ENCODE assay signal across 10 cellular contexts in genomic region chr15:57551717-57552677, GRCh38. TPM values are rescaled to one million over a fixed set of nuclear protein-coding genes. Genes with fewer than 3 reads are reported as not detected.
A peak's percentile ranks its signal among the peaks of the same experiment; 100 is the strongest.
DNase-seq lines count a peak whose midpoint lies in the region; ATAC-seq, FAIRE-seq and TF ChIP-seq lines count a peak whose summit lies in the region.
"Had no signal": no experiment of that assay in that cellular context is flagged by ENCODE, and none has a peak within 500 bp of the region (broad histone marks: within the 10 kb centered on the region; RNA-seq: fewer than 3 reads in every experiment).

No MANE protein-coding gene starts in this region.

- H3K27me3 ChIP-seq in SJCRH30, result no peaks in the 10 kb centered on the region
- H3K27me3 ChIP-seq in pancreas, result no peaks in the 10 kb centered on the region

- H3K36me3 Mint-ChIP-seq in activated T-cell treated with anti-CD3 and anti-CD28 coated beads, Interleukin-2, amount 50 U/mL, for 4 hours (ENCODE audit: insufficient read depth), result no peaks in the 10 kb centered on the region
- no peaks in the 10 kb centered on the region for H3K36me3 Mint-ChIP-seq in activated CD4-positive, alpha-beta memory T cell treated with anti-CD3 and anti-CD28 coated beads for 36 hours
- H3K36me3 Mint-ChIP-seq in T-cell, result no peaks in the 10 kb centered on the region

- H3K9me3 ChIP-seq in SJCRH30 (replicated peaks), result no peaks in the 10 kb centered on the region
- no peaks in the 10 kb centered on the region for H3K9me3 ChIP-seq in pancreas

- peaks cover 7% of the 10 kb centered on the region for H3K27me3 Mint-ChIP-seq in activated T-cell treated with anti-CD3 and anti-CD28 coated beads, Interleukin-2, amount 50 U/mL, for 4 hours (ENCODE audit: low read depth)
- H3K27me3 Mint-ChIP-seq in activated CD4-positive, alpha-beta memory T cell treated with anti-CD3 and anti-CD28 coated beads for 36 hours, result peaks cover 2% of the 10 kb centered on the region
- peaks cover 0 to 3% of the 10 kb centered on the region in 2 donors for H3K27me3 Mint-ChIP-seq in T-cell

- intact Hi-C loops in pancreas (cut with DNase I), result no loop called here
- intact Hi-C loops in activated CD4-positive, alpha-beta memory T cell treated with anti-CD3 and anti-CD28 coated beads for 36 hours (cut with micrococcal nuclease), result no loop called here

- no peak overlapping the region for H3K4me3 Mint-ChIP-seq in activated T-cell treated with anti-CD3 and anti-CD28 coated beads, Interleukin-2, amount 50 U/mL, for 4 hours
- H3K4me3 Mint-ChIP-seq in activated CD4-positive, alpha-beta memory T cell treated with anti-CD3 and anti-CD28 coated beads for 36 hours, result no peak overlapping the region
- H3K4me3 Mint-ChIP-seq in T-cell, result no peak overlapping the region

- H3K36me3 ChIP-seq in SJCRH30 (no peaks in the 10 kb centered on the region), pancreas (no peaks in the 10 kb centered on the region)

- FAIRE-seq in pancreas (lab: Jason Lieb, UNC), result no peak

- H3K27ac ChIP-seq in SJCRH30 (peak overlapping the region; percentile 89), pancreas (peak overlapping the region; percentile 22 to 71 (median 60))

- POLR2A ChIA-PET in activated CD4-positive, alpha-beta memory T cell treated with anti-CD3 and anti-CD28 coated beads for 36 hours (lab: Charles Lee), result no interaction called here
- POLR2A ChIA-PET in T-cell (lab: Charles Lee), result no interaction called here

- no peaks in the 10 kb centered on the region for H3K9me3 Mint-ChIP-seq in activated T-cell treated with anti-CD3 and anti-CD28 coated beads, Interleukin-2, amount 50 U/mL, for 4 hours
- no peaks in the 10 kb centered on the region for H3K9me3 Mint-ChIP-seq in activated CD4-positive, alpha-beta memory T cell treated with anti-CD3 and anti-CD28 coated beads for 36 hours
- no peaks in the 10 kb centered on the region for H3K9me3 Mint-ChIP-seq in T-cell

- H3K4me3 ChIP-seq in SJCRH30, result peak overlapping the region; percentile 25
- no peak overlapping the region for H3K4me3 ChIP-seq in fibroblast of villous mesenchyme (ENCODE audit: low read depth, low read length)
- H3K4me3 ChIP-seq in pancreas, result no peak overlapping the region
- H3K4me3 ChIP-seq: skin epidermis had no signal

- DNase-seq in ELR (ENCODE audit: low read depth), result peak; percentile 92
- peak; percentile 78 to 81 for DNase-seq in SJCRH30
- DNase-seq in fibroblast of villous mesenchyme (ENCODE audit: low read depth), result peak; percentile 43
- peak in 3 of 6 donors; percentile 36 to 55 (median 50) for DNase-seq in pancreas
- no peak for DNase-seq in SK-N-DZ (ENCODE audit: low spot score)
- no peak for DNase-seq in activated T-cell treated with anti-CD3 and anti-CD28 coated beads, Interleukin-2, amount 50 U/mL, for 4 hours
- no peak for DNase-seq in activated CD4-positive, alpha-beta memory T cell treated with anti-CD3 and anti-CD28 coated beads for 36 hours
- no peak for DNase-seq in T-cell
- DNase-seq: aorta had no signal

- peaks cover 55% of the 10 kb centered on the region for H3K4me1 ChIP-seq in SJCRH30
- H3K4me1 ChIP-seq in pancreas, result peaks cover 11 to 33% (median 22%) of the 10 kb centered on the region in 3 donors

- ATAC-seq in pancreas, result peak in 2 of 4 donors; percentile 50 to 58
- no peak for ATAC-seq in activated T-cell treated with anti-CD3 and anti-CD28 coated beads, Interleukin-2, amount 50 U/mL, for 4 hours
- ATAC-seq in T-cell (replicated peaks in 1 of 4), result no peak

- CTCF ChIA-PET in activated CD4-positive, alpha-beta memory T cell treated with anti-CD3 and anti-CD28 coated beads for 36 hours (lab: Charles Lee), result interaction anchor here (1.9 to 2.4 kb wide), 2 partner anchors 8 to 10 kb away, joined by 9 read pairs; no protein-coding TSS in a partner anchor
- CTCF ChIA-PET in T-cell (lab: Charles Lee), result no interaction called here

- 61 to 66% methylated on average over 16 of the region's 16 CpGs for WGBS in pancreas, 2 donors

- H3K4me1 Mint-ChIP-seq in activated T-cell treated with anti-CD3 and anti-CD28 coated beads, Interleukin-2, amount 50 U/mL, for 4 hours (ENCODE audit: low read depth), result no peaks in the 10 kb centered on the region
- no peaks in the 10 kb centered on the region for H3K4me1 Mint-ChIP-seq in activated CD4-positive, alpha-beta memory T cell treated with anti-CD3 and anti-CD28 coated beads for 36 hours (ENCODE audit: low read depth)
- H3K4me1 Mint-ChIP-seq in T-cell, result no peaks in the 10 kb centered on the region

- no peak overlapping the region for H3K27ac Mint-ChIP-seq in activated CD4-positive, alpha-beta memory T cell treated with anti-CD3 and anti-CD28 coated beads for 36 hours
- no peak overlapping the region for H3K27ac Mint-ChIP-seq in T-cell

- TF ChIP-seq CTCF in fibroblast of villous mesenchyme (IDR thresholded peaks at IDR 0.05; ENCODE audit: insufficient read depth, low read depth, low read length) (no peak), pancreas (IDR thresholded peaks at IDR 0.05) (no peak)

RNA-seq across cellular contexts. Expression of gene MYZAP, which starts 39.7 kb away (rescaled TPM):
- total RNA-seq in SJCRH30 (2014; rRNA removed; shearing (Covaris generic)), result 13.0 and 15.9 TPM in 2 replicates
- total RNA-seq in fibroblast of villous mesenchyme, result under 0.01 and 0.43 TPM in 2 replicates
- 10 to 100 TPM in 3 of 6 donors, 1 to 10 TPM in 3; 6.7 to 13.4 (median 9.7) TPM for total RNA-seq in pancreas
- 10 to 100 TPM in 1 of 2 donors, 1 to 10 TPM in 1; 5.4 to 10.0 TPM for polyA plus RNA-seq in pancreas
- 17.5 and 18.2 TPM in 2 replicates for polyA plus RNA-seq in SK-N-DZ (2014; cell fraction: cytosol; rRNA removed)
- polyA plus RNA-seq in SK-N-DZ (2014; cell fraction: nucleus; rRNA removed), result 9.1 and 9.2 TPM in 2 replicates
- under 1 TPM in 2 of 3 donors, not detected in 1; 0.13 to 0.22 TPM for total RNA-seq in activated T-cell treated with anti-CD3 and anti-CD28 coated beads, Interleukin-2, amount 50 U/mL, for 4 hours
- under 1 TPM; 0.55 to 0.63 TPM for total RNA-seq in activated CD4-positive, alpha-beta memory T cell treated with anti-CD3 and anti-CD28 coated beads for 36 hours
- total RNA-seq in T-cell, result 1 to 10 TPM in 2 of 5 donors, under 1 TPM in 3; 0.58 to 1.9 (median 0.82) TPM

Comparison
In these comparisons a context has a peak if more than half of its experiments do, and no peak if none do; other contexts are left out.
1. DNase-seq: peak in ELR (single experiment), SJCRH30 (2 of 2) and fibroblast of villous mesenchyme (single experiment); none in SK-N-DZ (single experiment), activated T-cell treated with anti-CD3 and anti-CD28 coated beads, Interleukin-2, amount 50 U/mL, for 4 hours (single experiment), activated CD4-positive, alpha-beta memory T cell treated with anti-CD3 and anti-CD28 coated beads for 36 hours (single experiment) and T-cell (0 of 34).